ENCODE assay signal across 1 cellular context in genomic region chr1:153526132-153526543, GRCh38.
TF ChIP-seq lines count a peak whose summit lies in the region.

No MANE protein-coding gene starts in this region.

TF ChIP-seq in HEK293, 187 proteins besides CTCF, POLR2A, EP300 and RAD21 (continued from another document):
- no peak for TF ChIP-seq HIC1 (tag by site-specific recombination; IDR thresholded peaks at IDR 0.05)
